In genomic region chr1:42657981-42658879, GRCh38 we compare ENCODE assay signal across 1 cellular context.
TF ChIP-seq lines count a peak whose summit lies in the region.

PPIH (plus strand) TSS chr1:42658423; CDS start chr1:42658447, 24 bp downstream.

TF ChIP-seq in K562, 482 proteins besides CTCF, POLR2A, EP300 and RAD21 (continued from another document and continues in another):
- TF ChIP-seq E4F1 (CRISPR knock-in tag; IDR thresholded peaks at IDR 0.05; ENCODE audit: borderline replicate concordance) (no peak), ZNF695 (CRISPR knock-in tag; IDR thresholded peaks at IDR 0.05) (0 out of 2 replicates have a peak, but pooled peaks have one; percentile 43), GMEB1 (CRISPR knock-in tag; IDR thresholded peaks at IDR 0.05) (peak; percentile 74), CBX1 (IDR thresholded peaks at IDR 0.05; ENCODE audit: low read depth) (no peak; the same call in 1 of the 2 replicates), ZNF668 (CRISPR knock-in tag; IDR thresholded peaks at IDR 0.05) (peak; percentile 56; the same call in 1 of the 2 replicates), TOE1 (IDR thresholded peaks at IDR 0.05; ENCODE audit: borderline replicate concordance) (peak; percentile 84; the same call in 1 of the 2 replicates), TOE1 (CRISPR knock-in tag; IDR thresholded peaks at IDR 0.05; ENCODE audit: borderline replicate concordance, low read depth) (no peak), KDM2B (CRISPR knock-in tag; IDR thresholded peaks at IDR 0.05) (no peak), ARID1B (IDR thresholded peaks at IDR 0.05) (peak; percentile 76), ZNF212 (CRISPR knock-in tag; IDR thresholded peaks at IDR 0.05) (no peak), HINFP (tag; conservative IDR thresholded peaks at IDR 0.05; ENCODE audit: low read depth) (no peak; the same call in 1 of the 2 replicates), ZNF586 (CRISPR knock-in tag; conservative IDR thresholded peaks at IDR 0.05) (no peak), NFE2 (IDR thresholded peaks at IDR 0.05; ENCODE audit: low read depth) (peak; percentile 8; the same call in 1 of the 2 replicates), CHCHD3 (CRISPR knock-in tag; IDR thresholded peaks at IDR 0.05) (no peak), SRF (CRISPR knock-in tag; IDR thresholded peaks at IDR 0.05) (peak in 1 of 2 experiments; percentile 72; a peak in 2 of 4 replicates), GTF2F1 (IDR thresholded peaks at IDR 0.05; ENCODE audit: low read depth, low read length) (peak; percentile 33; the same call in 1 of the 2 replicates), PHB (CRISPR knock-in tag; IDR thresholded peaks at IDR 0.05) (0 out of 2 replicates have a peak, but pooled peaks have one; percentile 20), PKNOX1 (IDR thresholded peaks at IDR 0.05) (peak; percentile 56), HOXB6 (CRISPR knock-in tag; IDR thresholded peaks at IDR 0.05; ENCODE audit: borderline replicate concordance) (no peak), ZNF311 (CRISPR knock-in tag; IDR thresholded peaks at IDR 0.05) (no peak), BACH1 (tag; IDR thresholded peaks at IDR 0.05) (no peak), AFF4 (CRISPR knock-in tag; IDR thresholded peaks at IDR 0.05) (peak; percentile 59; the same call in 1 of the 2 replicates), ELF2 (CRISPR knock-in tag; IDR thresholded peaks at IDR 0.05) (peak; percentile 63), BRF2 (IDR thresholded peaks at IDR 0.05; ENCODE audit: borderline replicate concordance, insufficient read depth, insufficient read length) (no peak), MCM3 (IDR thresholded peaks at IDR 0.05) (no peak), ZC3H4 (CRISPR knock-in tag; IDR thresholded peaks at IDR 0.05; ENCODE audit: borderline replicate concordance) (no peak), MITF (IDR thresholded peaks at IDR 0.05) (no peak), UBTF (IDR thresholded peaks at IDR 0.05; ENCODE audit: borderline replicate concordance in 1 of 2, low read depth in 2 of 2, low read length in 2 of 2) (peak; percentile 67 to 77; a peak in 2 of 4 replicates), SNRNP70 (optimal IDR thresholded peaks at IDR 0.05; ENCODE audit: low read depth, low read length) (no peak), TSHZ1 (CRISPR knock-in tag; IDR thresholded peaks at IDR 0.05) (no peak), ZNF280A (IDR thresholded peaks at IDR 0.05; ENCODE audit: low read depth, partially characterized antibody) (no peak)
